In the genomic region with DNA sequence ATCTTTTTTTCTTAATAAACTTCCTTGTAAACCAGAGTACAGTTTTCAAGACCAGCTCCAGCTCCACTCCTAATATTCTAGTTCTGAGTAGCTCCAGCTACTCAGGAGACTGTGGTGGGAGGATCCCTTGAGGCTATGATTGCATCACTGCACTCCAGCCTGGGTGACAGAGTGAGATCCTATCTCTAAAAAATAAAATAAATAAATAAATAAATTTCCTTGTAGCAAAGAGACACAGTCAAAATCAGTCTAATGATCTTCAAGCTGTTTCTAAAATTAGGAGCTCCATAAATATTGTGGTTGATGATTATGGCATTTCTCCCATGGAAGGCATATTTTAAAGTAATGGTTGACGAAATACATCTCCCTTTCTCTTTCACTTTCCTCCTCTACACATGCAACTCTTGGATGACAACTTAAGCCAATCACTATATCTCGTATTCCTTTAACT, we compare ENCODE assay signal across 19 cellular contexts. TPM values are rescaled to one million over a fixed set of nuclear protein-coding genes. Genes with fewer than 3 reads are reported as not detected.
DNase-seq lines count a peak whose midpoint lies in the region; ATAC-seq and TF ChIP-seq lines count a peak whose summit lies in the region.
"Had no signal": no experiment of that assay in that cellular context is flagged by ENCODE, and none has a peak within 500 bp of the region (broad histone marks: within the 10 kb centered on the region; RNA-seq: fewer than 3 reads in every experiment).

No MANE protein-coding gene starts in this region.

- intact Hi-C loops in sigmoid colon (cut with DNase I) = no loop called here

- peaks cover 11% of the 10 kb centered on the region for H3K4me1 Mint-ChIP-seq in nephron progenitor cell

- H3K9me3 Mint-ChIP-seq in nephron progenitor cell = no peaks in the 10 kb centered on the region
- H3K9me3 Mint-ChIP-seq: activated CD4-positive, alpha-beta memory T cell treated with anti-CD3 and anti-CD28 coated beads, Interleukin-2, amount 10 ng/mL, durations not matched to agents 7 days and 5 days; CD8-positive, alpha-beta T cell; stimulated activated naive B cell treated with anti-CD40 and anti-IgM and Interleukin-4, amounts not matched to agents 10 μg/mL and 1 μg/mL and 100 μg/mL, for 72 hours had no signal

- WGBS in sigmoid colon, 2 donors = 70 to 74% methylated on average over 2 of the region's 2 CpGs

- H3K27me3 ChIP-seq in sigmoid colon = no peaks in the 10 kb centered on the region
- H3K27me3 ChIP-seq: body of pancreas, right lobe of liver had no signal

- peaks cover 22% of the 10 kb centered on the region for H3K27me3 Mint-ChIP-seq in nephron progenitor cell (ENCODE audit: low read depth, poor library complexity)
- H3K27me3 Mint-ChIP-seq: stimulated activated naive B cell treated with anti-CD40 and anti-IgM and Interleukin-4, amounts not matched to agents 10 μg/mL and 1 μg/mL and 100 μg/mL, for 72 hours had no signal

- H3K36me3 ChIP-seq in sigmoid colon = no peaks in the 10 kb centered on the region
- H3K36me3 ChIP-seq: heart right ventricle, right lobe of liver had no signal

- H3K27ac Mint-ChIP-seq in nephron progenitor cell = peak overlapping the region; percentile 13
- H3K27ac Mint-ChIP-seq: activated CD4-positive, alpha-beta memory T cell treated with anti-CD3 and anti-CD28 coated beads, Interleukin-2, amount 10 ng/mL, durations not matched to agents 7 days and 5 days; CD8-positive, alpha-beta T cell; stimulated activated naive B cell treated with anti-CD40 and anti-IgM and Interleukin-4, amounts not matched to agents 10 μg/mL and 1 μg/mL and 100 μg/mL, for 72 hours had no signal

- H3K36me3 Mint-ChIP-seq in nephron progenitor cell (ENCODE audit: low read depth) = no peaks in the 10 kb centered on the region
- H3K36me3 Mint-ChIP-seq: CD8-positive, alpha-beta T cell; stimulated activated naive B cell treated with anti-CD40 and anti-IgM and Interleukin-4, amounts not matched to agents 10 μg/mL and 1 μg/mL and 100 μg/mL, for 72 hours had no signal

- no peak for TF ChIP-seq EP300 in sigmoid colon (IDR thresholded peaks at IDR 0.05)

- H3K9me3 ChIP-seq in sigmoid colon = no peaks in the 10 kb centered on the region
- H3K9me3 ChIP-seq: body of pancreas, heart right ventricle, right lobe of liver had no signal

- TF ChIP-seq CTCF in choroid plexus epithelial cell (conservative IDR thresholded peaks at IDR 0.05; ENCODE audit: low read depth, low read length) = no peak
- TF ChIP-seq CTCF in nephron progenitor cell (IDR thresholded peaks at IDR 0.05) = no peak
- no peak for TF ChIP-seq CTCF in sigmoid colon (IDR thresholded peaks at IDR 0.05)

- DNase-seq in EH (ENCODE audit: low read depth) (peak; percentile 93), MV-4-11 (lab: John Stamatoyannopoulos, UW) (peak; percentile 41), choroid plexus epithelial cell (ENCODE audit: low read depth) (peak; percentile 62), nephron progenitor cell (no peak), sigmoid colon (no peak), HuH-7 (ENCODE audit: low spot score) (no peak)
- no peak for DNase-seq in activated CD4-positive, alpha-beta T cell treated with anti-CD3 and anti-CD28 coated beads for 1 hour
- DNase-seq: activated CD4-positive, alpha-beta memory T cell treated with anti-CD3 and anti-CD28 coated beads, Interleukin-2, amount 10 ng/mL, durations not matched to agents 7 days and 5 days; CD8-positive, alpha-beta T cell; heart right ventricle; NCI-H1694; NCI-H524 treated with DMSO at 0.1 percent for 48 hours; right lobe of liver; stimulated activated CD4-positive, alpha-beta T cell treated with anti-CD3 and anti-CD28 coated beads, Interleukin-4, amount 100 ng/mL, for 4 hours; stimulated activated naive B cell treated with anti-CD40 and anti-IgM and Interleukin-4, amounts not matched to agents 10 μg/mL and 1 μg/mL and 100 μg/mL, for 72 hours; T1000 had no signal

- TF ChIP-seq POLR2A in sigmoid colon (IDR thresholded peaks at IDR 0.05) = no peak

- no peaks in the 10 kb centered on the region for H3K4me1 ChIP-seq in sigmoid colon
- H3K4me1 ChIP-seq: body of pancreas, right lobe of liver had no signal

- no peak for ATAC-seq in GM21737 (IDR thresholded peaks at IDR 0.05; ENCODE audit: unreplicated experiment)
- ATAC-seq: body of pancreas; CD8-positive, alpha-beta T cell; HepG2; right lobe of liver; stimulated activated naive B cell treated with anti-CD40 and anti-IgM and Interleukin-4, amounts not matched to agents 10 μg/mL and 1 μg/mL and 100 μg/mL, for 72 hours had no signal

- H3K4me3 ChIP-seq in choroid plexus epithelial cell (ENCODE audit: low read depth, low read length) (peak overlapping the region; percentile 20), sigmoid colon (no peak overlapping the region)
- H3K4me3 ChIP-seq: body of pancreas, right lobe of liver had no signal

- no peak overlapping the region for H3K27ac ChIP-seq in sigmoid colon
- H3K27ac ChIP-seq: body of pancreas, heart right ventricle, right lobe of liver had no signal

- no peak overlapping the region for H3K4me3 Mint-ChIP-seq in nephron progenitor cell
- H3K4me3 Mint-ChIP-seq: activated CD4-positive, alpha-beta memory T cell treated with anti-CD3 and anti-CD28 coated beads, Interleukin-2, amount 10 ng/mL, durations not matched to agents 7 days and 5 days; CD8-positive, alpha-beta T cell; stimulated activated naive B cell treated with anti-CD40 and anti-IgM and Interleukin-4, amounts not matched to agents 10 μg/mL and 1 μg/mL and 100 μg/mL, for 72 hours had no signal

RNA-seq across cellular contexts. Expression of a gene that starts 42.3 kb away (rescaled TPM):
- 10 to 100 TPM; 46.3 to 65.4 (median 54.8) TPM for total RNA-seq in sigmoid colon
- 10 to 100 TPM in 1 of 3 donors, 1 to 10 TPM in 2; 3.6 to 10.8 (median 4.4) TPM for polyA plus RNA-seq in sigmoid colon

RNA-seq across cellular contexts. Expression of a gene that starts 53.9 kb away (rescaled TPM):
- 10 to 100 TPM; 26.5 to 30.7 (median 27.4) TPM for total RNA-seq in sigmoid colon
- 10 to 100 TPM in 1 of 3 donors, 1 to 10 TPM in 2; 6.6 to 14.1 (median 6.7) TPM for polyA plus RNA-seq in sigmoid colon

Comparison
In these comparisons a context has a peak if more than half of its experiments do, and no peak if none do; other contexts are left out.
1. DNase-seq: peak in EH (single experiment), MV-4-11 (single experiment) and choroid plexus epithelial cell (single experiment); none in nephron progenitor cell (single experiment), activated CD4-positive, alpha-beta T cell treated with anti-CD3 and anti-CD28 coated beads for 1 hour (single experiment), sigmoid colon (single experiment) and HuH-7 (single experiment).